Comparison of ENCODE assay signal across 1 cellular context in the genomic region with DNA sequence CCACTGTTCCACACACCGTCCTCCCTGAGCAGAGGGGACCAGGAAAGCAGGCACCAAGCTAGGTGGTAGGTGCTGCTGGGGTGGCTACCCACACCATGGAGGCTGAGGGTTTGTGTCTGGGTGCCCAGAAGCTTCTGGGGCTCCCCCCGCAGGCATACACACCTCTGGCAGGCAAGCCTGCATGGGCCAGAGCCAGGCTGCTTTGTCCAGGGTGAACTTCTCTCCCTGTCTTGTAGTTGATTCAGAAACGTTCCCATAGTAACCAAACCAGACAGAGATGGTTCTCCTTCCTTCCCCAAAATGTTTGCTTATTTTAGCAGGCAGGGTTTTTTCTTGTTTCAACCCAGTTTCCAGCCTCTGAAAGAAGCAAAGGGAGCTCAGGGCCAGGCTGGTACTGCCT.
TF ChIP-seq lines count a peak whose summit lies in the region.

No MANE protein-coding gene starts in this region.

TF ChIP-seq in H1, 55 proteins besides CTCF, POLR2A, EP300 and RAD21:
- TF ChIP-seq NRF1 (IDR thresholded peaks at IDR 0.05; ENCODE audit: low read depth, low read length) (no peak), SUZ12 (IDR thresholded peaks at IDR 0.05; ENCODE audit: low read length) (no peak), MAFK (IDR thresholded peaks at IDR 0.05; ENCODE audit: low read depth, low read length) (no peak), RBBP5 (IDR thresholded peaks at IDR 0.05; ENCODE audit: borderline replicate concordance, low read depth, low read length) (no peak), ZNF274 (IDR thresholded peaks at IDR 0.05; ENCODE audit: borderline replicate concordance, extremely low read depth, low read length) (no peak), BCL11A (IDR thresholded peaks at IDR 0.05; ENCODE audit: low read depth in 2 of 2, low read length in 2 of 2) (no peak)
